9 cellular contexts compared by ENCODE assay signal in genomic region chr5:7849531-7850240, GRCh38. TPM values are rescaled to one million over a fixed set of nuclear protein-coding genes. Genes with fewer than 3 reads are reported as not detected.
DNase-seq lines count a peak whose midpoint lies in the region; ATAC-seq, FAIRE-seq and TF ChIP-seq lines count a peak whose summit lies in the region.
"Had no signal": no experiment of that assay in that cellular context is flagged by ENCODE, and none has a peak within 500 bp of the region (broad histone marks: within the 10 kb centered on the region; RNA-seq: fewer than 3 reads in every experiment).

No MANE protein-coding gene starts in this region.

- H3K4me3 ChIP-seq in HUES6 (ENCODE audit: low read depth, low read length), result peak overlapping the region; percentile 84
- peak overlapping the region; percentile 34 for H3K4me3 ChIP-seq in bronchial epithelial cell (ENCODE audit: low read depth, low read length)
- H3K4me3 ChIP-seq in right lobe of liver, result peak overlapping the region in 2 of 3 donors; percentile 54
- peak overlapping the region; percentile 44 to 54 for H3K4me3 ChIP-seq in tibial artery

- H3K4me1 ChIP-seq in HUES6 (ENCODE audit: control insufficient read depth, insufficient read depth, low read length) (peaks cover 6% of the 10 kb centered on the region; the same call in 1 of the 2 replicates), right lobe of liver (peaks cover 0 to 20% (median 3%) of the 10 kb centered on the region in 4 donors), tibial artery (peaks cover 0 to 25% (median 17%) of the 10 kb centered on the region in 4 donors)

- H3K27me3 ChIP-seq in HUES6 (ENCODE audit: control insufficient read depth, insufficient read depth, low read length) (peaks cover 27% of the 10 kb centered on the region), bronchial epithelial cell (ENCODE audit: control insufficient read depth, insufficient read depth, low read length) (peaks cover 8% of the 10 kb centered on the region), right lobe of liver (no peaks in the 10 kb centered on the region), tibial artery (peaks cover 0 to 23% of the 10 kb centered on the region in 2 donors)

- H3K36me3 ChIP-seq in HUES6 (ENCODE audit: control insufficient read depth, insufficient read depth, low read length), result no peaks in the 10 kb centered on the region
- H3K36me3 ChIP-seq in bronchial epithelial cell (ENCODE audit: control insufficient read depth, insufficient read depth, low read length), result no peaks in the 10 kb centered on the region
- H3K36me3 ChIP-seq in right lobe of liver, result no peaks in the 10 kb centered on the region
- no peaks in the 10 kb centered on the region for H3K36me3 ChIP-seq in tibial artery

- 23% methylated on average over 16 of the region's 37 CpGs for WGBS in right lobe of liver (ENCODE audit: insufficient coverage, low coverage, low lambda C conversion rate, missing lambda C conversion rate)

- H3K9me3 ChIP-seq in HUES6 (ENCODE audit: control insufficient read depth, insufficient read depth, low read depth, low read length) (no peaks in the 10 kb centered on the region), right lobe of liver (no peaks in the 10 kb centered on the region), tibial artery (no peaks in the 10 kb centered on the region)

- intact Hi-C loops in right lobe of liver (cut with DNase I) (no loop called here), tibial artery (cut with DNase I; ENCODE audit: low total_unique reads) (no loop called here)

- TF ChIP-seq CTCF in AG09319 (IDR thresholded peaks at IDR 0.05; ENCODE audit: low read depth, low read length), result peak; percentile 14
- TF ChIP-seq CTCF in bronchial epithelial cell (IDR thresholded peaks at IDR 0.05; ENCODE audit: insufficient read depth, low read length, severe bottlenecking), result peak; percentile 25
- peak in 1 of 4 donors; percentile 22 for TF ChIP-seq CTCF in right lobe of liver (IDR thresholded peaks at IDR 0.05)
- TF ChIP-seq CTCF in tibial artery (IDR thresholded peaks at IDR 0.05), result no peak

- no peak for DNase-seq in AG09319 (ENCODE audit: extremely low read depth, low read depth)
- DNase-seq in bronchial epithelial cell (ENCODE audit: low read depth), result no peak
- peak in 1 of 3 donors; percentile 53 for DNase-seq in right lobe of liver
- DNase-seq in tibial artery, result no peak
- DNase-seq in CD1c-positive myeloid dendritic cell (ENCODE audit: extremely low spot score), result no peak
- DNase-seq in AML-193 (lab: John Stamatoyannopoulos, UW), result no peak
- DNase-seq in HK-2 (ENCODE audit: unreplicated experiment), result no peak

- peak overlapping the region; percentile 24 for H3K9ac ChIP-seq in HUES6 (ENCODE audit: low read length)

- FAIRE-seq in bronchial epithelial cell (lab: Jason Lieb, UNC), result no peak

- ATAC-seq in right lobe of liver, result peak in 2 of 4 donors; percentile 2 to 8

- H3K27ac ChIP-seq in HUES6 (ENCODE audit: low read depth, low read length) (no peak overlapping the region), right lobe of liver (no peak overlapping the region), tibial artery (no peak overlapping the region)

- no peak for TF ChIP-seq POLR2A in right lobe of liver (IDR thresholded peaks at IDR 0.05)

RNA-seq across cellular contexts. Expression of gene CFAP90, which starts 1.2 kb away (rescaled TPM):
- not detected in 2 replicates for total RNA-seq in bronchial epithelial cell
- under 1 TPM in 4 of 6 experiments, not detected in 2; 0.10 to 0.64 (median 0.41) TPM for total RNA-seq in right lobe of liver
- total RNA-seq: activated CD8-positive, alpha-beta memory T cell treated with anti-CD3 and anti-CD28 coated beads for 36 hours had no signal

RNA-seq across cellular contexts. Expression of gene FASTKD3, which starts 19.1 kb away (rescaled TPM):
- total RNA-seq in bronchial epithelial cell, result 5.8 and 6.4 TPM in 2 replicates
- 1 to 10 TPM; 3.8 to 9.6 (median 6.1) TPM for total RNA-seq in right lobe of liver

RNA-seq across cellular contexts. Expression of gene MTRR, which starts 19.3 kb away (rescaled TPM):
- total RNA-seq in bronchial epithelial cell (21.1 and 29.2 TPM in 2 replicates), right lobe of liver (10 to 100 TPM; 31.5 to 42.1 (median 36.7) TPM)

Comparison
In these comparisons a context has a peak if more than half of its experiments do, and no peak if none do; other contexts are left out.
1. CTCF ChIP-seq: peak in AG09319 (single experiment) and bronchial epithelial cell (single experiment); none in tibial artery (0 of 2).
2. H3K4me3 ChIP-seq: peak in every context shown above with its lines; median percentile 84 in HUES6; 54 in right lobe of liver; 49 in tibial artery; 34 in bronchial epithelial cell.